ENCODE assay signal across 10 cellular contexts in genomic region chr19:16429066-16429758, GRCh38. TPM values are rescaled to one million over a fixed set of nuclear protein-coding genes. Genes with fewer than 3 reads are reported as not detected.
DNase-seq lines count a peak whose midpoint lies in the region; ATAC-seq and TF ChIP-seq lines count a peak whose summit lies in the region.
"Had no signal": no experiment of that assay in that cellular context is flagged by ENCODE, and none has a peak within 500 bp of the region (broad histone marks: within the 10 kb centered on the region; RNA-seq: fewer than 3 reads in every experiment).

No MANE protein-coding gene starts in this region.

- TF ChIP-seq EP300 in sigmoid colon (IDR thresholded peaks at IDR 0.05): peak in 1 of 4 donors; percentile 64

- no peak for TF ChIP-seq POLR2A in sigmoid colon (IDR thresholded peaks at IDR 0.05)

- H3K4me3 ChIP-seq in left ventricle myocardium inferior (no peak overlapping the region), sigmoid colon (no peak overlapping the region), SJCRH30 (no peak overlapping the region)

- no peak for TF ChIP-seq CTCF in VCaP (conservative IDR thresholded peaks at IDR 0.05)
- TF ChIP-seq CTCF in left ventricle myocardium inferior (IDR thresholded peaks at IDR 0.05; ENCODE audit: borderline replicate concordance): no peak
- TF ChIP-seq CTCF in sigmoid colon (IDR thresholded peaks at IDR 0.05): no peak

- H3K27me3 ChIP-seq in left ventricle myocardium inferior (ENCODE audit: low read depth) (no peaks in the 10 kb centered on the region), sigmoid colon (no peaks in the 10 kb centered on the region), SJCRH30 (no peaks in the 10 kb centered on the region)

- intact Hi-C loops in left ventricle myocardium inferior (cut with micrococcal nuclease): no loop called here
- intact Hi-C loops in sigmoid colon (cut with DNase I): no loop called here

- H3K27ac ChIP-seq in VCaP (peak overlapping the region; percentile 69), left ventricle myocardium inferior (replicated peaks) (peak overlapping the region; percentile 50), sigmoid colon (peak overlapping the region; percentile 27 to 61 (median 50)), SJCRH30 (no peak overlapping the region)

- H3K36me3 ChIP-seq in left ventricle myocardium inferior: peaks cover 91% of the 10 kb centered on the region
- peaks cover 9 to 63% (median 43%) of the 10 kb centered on the region in 4 donors for H3K36me3 ChIP-seq in sigmoid colon
- H3K36me3 ChIP-seq in SJCRH30: peaks cover 38% of the 10 kb centered on the region

- DNase-seq in NCI-H1092 (lab: John Stamatoyannopoulos, UW) (peak; percentile 80), left ventricle myocardium inferior (peak; percentile 80), sigmoid colon (peak; percentile 89), SJCRH30 (no peak), NCI-H187 (lab: John Stamatoyannopoulos, UW) (no peak), germinal center (ENCODE audit: low spot score) (no peak)
- DNase-seq: activated T-cell treated with anti-CD3 and anti-CD28 coated beads for 4 hours, erythroblast had no signal

- no peak for ATAC-seq in GM21786 (IDR thresholded peaks at IDR 0.05; ENCODE audit: unreplicated experiment)

- WGBS in sigmoid colon, 2 donors: 76 to 85% methylated on average over 13 of the region's 13 CpGs

- H3K9me3 ChIP-seq in left ventricle myocardium inferior (replicated peaks) (no peaks in the 10 kb centered on the region), sigmoid colon (no peaks in the 10 kb centered on the region), SJCRH30 (replicated peaks) (no peaks in the 10 kb centered on the region)

- H3K4me1 ChIP-seq in left ventricle myocardium inferior (peaks cover 19% of the 10 kb centered on the region), sigmoid colon (peaks cover 0 to 11% (median 0%) of the 10 kb centered on the region in 4 donors), SJCRH30 (no peaks in the 10 kb centered on the region)

RNA-seq across cellular contexts. Expression of gene EPS15L1, which starts 42.6 kb away (rescaled TPM):
- total RNA-seq in left ventricle myocardium inferior: 68.1 TPM
- total RNA-seq in sigmoid colon: 10 to 100 TPM; 15.0 to 38.2 (median 17.9) TPM
- polyA plus RNA-seq in sigmoid colon: 10 to 100 TPM; 14.4 to 25.6 (median 15.7) TPM
- total RNA-seq in SJCRH30 (2014; rRNA removed; shearing (Covaris generic)): 15.6 and 20.1 TPM in 2 replicates

Comparison
In these comparisons a context has a peak if more than half of its experiments do, and no peak if none do; other contexts are left out.
1. DNase-seq: peak in NCI-H1092 (single experiment), left ventricle myocardium inferior (single experiment) and sigmoid colon (single experiment); none in SJCRH30 (0 of 2), NCI-H187 (0 of 2) and germinal center (single experiment).